In the genomic region with DNA sequence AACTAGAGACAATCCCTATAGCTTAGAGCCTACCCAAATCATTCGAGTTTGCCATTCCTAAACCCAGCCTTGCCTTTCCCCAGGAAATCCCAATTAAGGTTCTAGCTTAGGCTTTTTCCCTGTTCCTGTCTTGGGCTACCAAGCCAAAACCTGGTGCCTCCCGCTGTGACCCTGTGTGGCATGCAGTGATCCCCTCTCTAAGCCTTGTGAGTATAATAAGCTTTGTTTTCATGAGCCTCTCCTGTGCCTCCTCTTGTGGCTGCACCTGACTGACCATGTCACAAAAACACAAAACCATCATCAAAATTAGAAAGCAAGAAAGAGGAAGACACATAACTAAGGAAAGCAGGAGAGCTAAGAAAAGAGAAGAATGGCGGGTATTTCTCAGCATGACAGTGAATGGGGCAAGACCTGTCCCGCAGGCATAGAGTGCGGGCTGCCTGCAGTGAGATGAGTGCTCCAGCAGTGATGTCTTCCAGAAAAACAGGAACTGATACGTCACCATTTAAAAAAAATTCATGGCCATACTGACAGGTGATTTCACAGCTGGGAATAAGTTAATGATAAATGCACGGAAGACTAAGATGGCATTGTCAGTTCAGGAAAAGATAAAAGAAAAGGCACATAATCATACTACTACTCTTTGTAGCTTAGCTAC, we compare ENCODE assay signal across 17 cellular contexts. TPM values are rescaled to one million over a fixed set of nuclear protein-coding genes. Genes with fewer than 3 reads are reported as not detected.
DNase-seq lines count a peak whose midpoint lies in the region; ATAC-seq, FAIRE-seq and TF ChIP-seq lines count a peak whose summit lies in the region.
"Had no signal": no experiment of that assay in that cellular context is flagged by ENCODE, and none has a peak within 500 bp of the region (broad histone marks: within the 10 kb centered on the region; RNA-seq: fewer than 3 reads in every experiment).

No MANE protein-coding gene starts in this region.

- TF ChIP-seq CTCF in HepG2 (CRISPR knock-in tag; IDR thresholded peaks at IDR 0.05), result no peak
- TF ChIP-seq CTCF in right lobe of liver (IDR thresholded peaks at IDR 0.05), result no peak
- TF ChIP-seq CTCF in OCI-LY3 (IDR thresholded peaks at IDR 0.05; ENCODE audit: low read depth, low read length), result no peak

- peak; percentile 8 for FAIRE-seq in HepG2 (lab: Jason Lieb, UNC)

- no peaks in the 10 kb centered on the region for H3K36me3 Mint-ChIP-seq in activated CD4-positive, alpha-beta T cell treated with anti-CD3 and anti-CD28 coated beads, Interleukin-2, amount 10 ng/mL, durations not matched to agents 7 days and 5 days (ENCODE audit: low read depth)

- peaks cover 28% of the 10 kb centered on the region for H3K27me3 Mint-ChIP-seq in activated CD4-positive, alpha-beta T cell treated with anti-CD3 and anti-CD28 coated beads, Interleukin-2, amount 10 ng/mL, durations not matched to agents 7 days and 5 days

- no peak for DNase-seq in HepG2 (ENCODE audit: low spot score)
- DNase-seq in right lobe of liver, result no peak
- DNase-seq in kidney tubule cell (ENCODE audit: low spot score), result peak; percentile 25
- DNase-seq in DMS79 treated with DMSO at 0.1 percent for 48 hours (lab: John Stamatoyannopoulos, UW), result no peak
- no peak for DNase-seq in activated CD4-positive, alpha-beta T cell treated with anti-CD3 and anti-CD28 coated beads, Interleukin-2, amount 10 ng/mL, durations not matched to agents 7 days and 5 days
- no peak for DNase-seq in MG63
- no peak for DNase-seq in COLO668 (lab: John Stamatoyannopoulos, UW; ENCODE audit: unreplicated experiment)
- DNase-seq: activated effector memory CD4-positive, alpha-beta T cell treated with anti-CD3 and anti-CD28 coated beads, Interleukin-2, amount 50 U/mL, for 16 hours; CD8-positive, alpha-beta memory T cell; GF-D8; left colon; NCI-H1105; NCI-H2227 treated with DMSO at 0.1 percent for 48 hours had no signal

- TF ChIP-seq EP300 in HepG2 (IDR thresholded peaks at IDR 0.05; ENCODE audit: low read depth in 2 of 2, low read length in 2 of 2) (no peak), HepG2 (CRISPR knock-in tag; IDR thresholded peaks at IDR 0.05; ENCODE audit: borderline replicate concordance) (no peak)

- CTCF ChIA-PET in HepG2 (lab: Yijun Ruan, JAX; ENCODE audit: low intra/inter-chr PET ratio, low total read pairs), result no interaction called here
- CTCF ChIA-PET in activated CD4-positive, alpha-beta T cell treated with anti-CD3 and anti-CD28 coated beads, Interleukin-2, amount 10 ng/mL, durations not matched to agents 7 days and 5 days (lab: Charles Lee), result interaction anchor here (0.8 to 1.1 kb wide), 5 partner anchors 37 to 112 kb away, joined by 3 to 6 read pairs (median 3); a partner anchor contains a TSS

- TF ChIP-seq POLR2A in HepG2 (IDR thresholded peaks at IDR 0.05; ENCODE audit: insufficient read depth in 1 of 2, low read depth in 2 of 2, low read length in 2 of 2), result no peak
- no peak for TF ChIP-seq POLR2A in right lobe of liver (IDR thresholded peaks at IDR 0.05)

- no peak overlapping the region for H3K27ac ChIP-seq in HepG2 (ENCODE audit: extremely low read length, insufficient read depth, low read length)
- H3K27ac ChIP-seq in right lobe of liver, result no peak overlapping the region
- H3K27ac ChIP-seq in OCI-LY3 (ENCODE audit: low read length), result no peak overlapping the region
- H3K27ac ChIP-seq: ascending aorta, SK-N-MC had no signal

- H3K9me3 ChIP-seq in HepG2 (ENCODE audit: low read length) (no peaks in the 10 kb centered on the region), right lobe of liver (no peaks in the 10 kb centered on the region), OCI-LY3 (ENCODE audit: insufficient read depth, low read length) (no peaks in the 10 kb centered on the region), MG63 (0 out of 2 replicates have a peak, but pooled peaks cover 3% of the 10 kb centered on the region)
- H3K9me3 ChIP-seq: ascending aorta had no signal

- intact Hi-C loops in HepG2 (cut with micrococcal nuclease; ENCODE audit: unreplicated experiment) (no loop called here), right lobe of liver (cut with DNase I) (no loop called here)

- H3K36me3 ChIP-seq in HepG2 (replicated peaks in 1 of 2; ENCODE audit: control insufficient read depth in 1 of 2, insufficient read depth in 2 of 2, low read length in 2 of 2), result no peaks in the 10 kb centered on the region
- H3K36me3 ChIP-seq in right lobe of liver, result no peaks in the 10 kb centered on the region
- no peaks in the 10 kb centered on the region for H3K36me3 ChIP-seq in OCI-LY3 (replicated peaks; ENCODE audit: low read depth, low read length)
- no peaks in the 10 kb centered on the region for H3K36me3 ChIP-seq in MG63
- H3K36me3 ChIP-seq: ascending aorta had no signal

- no peaks in the 10 kb centered on the region for H3K4me1 Mint-ChIP-seq in activated CD4-positive, alpha-beta T cell treated with anti-CD3 and anti-CD28 coated beads, Interleukin-2, amount 10 ng/mL, durations not matched to agents 7 days and 5 days
- H3K4me1 Mint-ChIP-seq: CD8-positive, alpha-beta memory T cell had no signal

- WGBS in HepG2 (ENCODE audit: low lambda C conversion rate), result 7% methylated on average over 7 of the region's 7 CpGs
- WGBS in right lobe of liver (ENCODE audit: insufficient coverage, low coverage, low lambda C conversion rate, missing lambda C conversion rate), result 60% methylated on average over 6 of the region's 7 CpGs

- H3K9me3 Mint-ChIP-seq in activated CD4-positive, alpha-beta T cell treated with anti-CD3 and anti-CD28 coated beads, Interleukin-2, amount 10 ng/mL, durations not matched to agents 7 days and 5 days, result peaks cover 4% of the 10 kb centered on the region

- no peak overlapping the region for H2AFZ ChIP-seq in HepG2 (ENCODE audit: low read length)
- H2AFZ ChIP-seq in OCI-LY3 (ENCODE audit: low read depth, low read length), result no peak overlapping the region

- H3K9ac ChIP-seq in HepG2 (ENCODE audit: insufficient read depth, low read depth, low read length), result no peak overlapping the region
- no peak overlapping the region for H3K9ac ChIP-seq in OCI-LY3 (ENCODE audit: low read length)

- no peaks in the 10 kb centered on the region for H3K4me1 ChIP-seq in HepG2 (ENCODE audit: insufficient read depth, low read length)
- H3K4me1 ChIP-seq in right lobe of liver, result no peaks in the 10 kb centered on the region
- peaks cover 7% of the 10 kb centered on the region for H3K4me1 ChIP-seq in OCI-LY3 (ENCODE audit: low read length)
- H3K4me1 ChIP-seq: ascending aorta had no signal

- in situ Hi-C loops in HepG2 (cut with HindIII; ENCODE audit: extremely low pct_ligation_motif_present, low pct_unique_long_range_greater_than_20kb), result no loop called here

- POLR2A ChIA-PET in HepG2 (lab: Yijun Ruan, JAX), result no interaction called here
- POLR2A ChIA-PET in activated CD4-positive, alpha-beta T cell treated with anti-CD3 and anti-CD28 coated beads, Interleukin-2, amount 10 ng/mL, durations not matched to agents 7 days and 5 days (lab: Charles Lee), result no interaction called here

- H3K27ac Mint-ChIP-seq in activated CD4-positive, alpha-beta T cell treated with anti-CD3 and anti-CD28 coated beads, Interleukin-2, amount 10 ng/mL, durations not matched to agents 7 days and 5 days, result no peak overlapping the region
- H3K27ac Mint-ChIP-seq: CD8-positive, alpha-beta memory T cell; dendritic cell treated with granulocyte-macrophage colony-stimulating factor and Interleukin-4, amounts not matched to agents 40 ng/mL and 50 ng/mL, for 4 days had no signal

- no peak for ATAC-seq in HepG2
- ATAC-seq in right lobe of liver, result no peak
- ATAC-seq: left colon had no signal

- no peaks in the 10 kb centered on the region for H4K20me1 ChIP-seq in HepG2 (ENCODE audit: insufficient read depth, low read length)
- no peaks in the 10 kb centered on the region for H4K20me1 ChIP-seq in OCI-LY3 (ENCODE audit: insufficient read depth, low read length)

- no peak overlapping the region for H3K4me3 ChIP-seq in HepG2 (replicated peaks in 1 of 3; ENCODE audit: insufficient read depth in 1 of 3, low read depth in 2 of 3, low read length in 3 of 3)
- no peak overlapping the region for H3K4me3 ChIP-seq in right lobe of liver
- no peak overlapping the region for H3K4me3 ChIP-seq in OCI-LY3 (ENCODE audit: low read length)
- H3K4me3 ChIP-seq in MG63, result no peak overlapping the region
- H3K4me3 ChIP-seq: ascending aorta, SK-N-MC had no signal

- H3K4me3 Mint-ChIP-seq in activated CD4-positive, alpha-beta T cell treated with anti-CD3 and anti-CD28 coated beads, Interleukin-2, amount 10 ng/mL, durations not matched to agents 7 days and 5 days, result no peak overlapping the region
- H3K4me3 Mint-ChIP-seq: CD8-positive, alpha-beta memory T cell; dendritic cell treated with granulocyte-macrophage colony-stimulating factor and Interleukin-4, amounts not matched to agents 40 ng/mL and 50 ng/mL, for 4 days had no signal

- H3K79me2 ChIP-seq in HepG2 (ENCODE audit: insufficient read depth, low read length) (no peaks in the 10 kb centered on the region), OCI-LY3 (ENCODE audit: low read length) (no peaks in the 10 kb centered on the region)

- H3K27me3 ChIP-seq in HepG2 (ENCODE audit: control insufficient read depth in 1 of 2, insufficient read depth in 2 of 2, low read length in 2 of 2), result peaks cover 2 to 27% of the 10 kb centered on the region in 2 experiments; a peak in 3 of 5 replicates
- H3K27me3 ChIP-seq in right lobe of liver, result no peaks in the 10 kb centered on the region
- peaks cover 4% of the 10 kb centered on the region; the same call in 1 of the 2 replicates for H3K27me3 ChIP-seq in OCI-LY3 (ENCODE audit: low read depth, low read length)
- peaks cover 2% of the 10 kb centered on the region; the same call in 1 of the 2 replicates for H3K27me3 ChIP-seq in MG63
- H3K27me3 ChIP-seq: ascending aorta had no signal

- no peak for TF ChIP-seq RAD21 in HepG2 (CRISPR knock-in tag; IDR thresholded peaks at IDR 0.05)

- no TSS peak for BruUV-seq in HepG2 (replicated peaks; lab: Mats Ljungman, UMichigan)

- no peak overlapping the region for H3K4me2 ChIP-seq in HepG2 (ENCODE audit: low read depth, low read length)
- peak overlapping the region; percentile 3; the same call in 1 of the 2 replicates for H3K4me2 ChIP-seq in OCI-LY3 (ENCODE audit: low read length)

RNA-seq across cellular contexts. Expression of a gene that starts 9.2 kb away (rescaled TPM):
- total RNA-seq in HepG2 (2016; rRNA removed; fragmentation: Illumina TruSeq; extraction: Trizol), result 0.29 and 0.46 TPM in 2 replicates
- total RNA-seq in HepG2 (2016; cell fraction: cytosol; rRNA removed; fragmentation: Illumina TruSeq; extraction: Trizol; ENCODE audit: low read depth), result under 0.01 TPM in 1 of 2 replicates, not detected in the other
- 0.26 and 0.46 TPM in 2 replicates for total RNA-seq in HepG2 (2016; cell fraction: insoluble cytoplasmic fraction; rRNA removed; fragmentation: Illumina TruSeq; extraction: Trizol)
- 0.12 and 0.17 TPM in 2 replicates for total RNA-seq in HepG2 (2016; cell fraction: membrane; rRNA removed; fragmentation: Illumina TruSeq; extraction: Trizol)
- total RNA-seq in HepG2 (2016; cell fraction: nucleus; rRNA removed; fragmentation: Illumina TruSeq; extraction: Trizol), result 0.25 TPM in 2 replicates
- 0.16 and 0.18 TPM in 2 replicates for polyA plus RNA-seq in HepG2 (2011; rRNA removed)
- 0.08 and 0.21 TPM in 2 replicates for polyA plus RNA-seq in HepG2 (2011; cell fraction: cytosol; rRNA removed)
- polyA plus RNA-seq in HepG2 (2011; cell fraction: nucleus; rRNA removed), result 0.08 and 0.24 TPM in 2 replicates
- polyA plus RNA-seq in HepG2 (2012), result 0.31 and 0.78 TPM in 2 replicates
- polyA plus RNA-seq in HepG2 (2016; cell fraction: cytosol; fragmentation: Illumina TruSeq; extraction: Trizol; ENCODE audit: low read depth), result 0.03 and 0.05 TPM in 2 replicates
- 0.28 and 0.29 TPM in 2 replicates for polyA plus RNA-seq in HepG2 (2016; cell fraction: insoluble cytoplasmic fraction; fragmentation: Illumina TruSeq; extraction: Trizol; ENCODE audit: low read depth)
- polyA plus RNA-seq in HepG2 (2016; cell fraction: membrane; fragmentation: Illumina TruSeq; extraction: Trizol; ENCODE audit: low read depth), result 0.05 and 0.06 TPM in 2 replicates
- 0.26 and 0.29 TPM in 2 replicates for polyA plus RNA-seq in HepG2 (2016; cell fraction: nucleus; fragmentation: Illumina TruSeq; extraction: Trizol; ENCODE audit: insufficient read depth, low read depth)
- 0.02 and 0.14 TPM in 2 replicates for polyA minus RNA-seq in HepG2 (2011; rRNA and poly(A)+ RNA removed; ENCODE audit: low replicate concordance)
- polyA minus RNA-seq in HepG2 (2011; cell fraction: cytosol; rRNA and poly(A)+ RNA removed), result 0.18 and 0.30 TPM in 2 replicates
- 0.26 and 0.37 TPM in 2 replicates for polyA minus RNA-seq in HepG2 (2011; cell fraction: nucleus; rRNA and poly(A)+ RNA removed)
- 10 to 100 TPM in 5 of 6 experiments, 1 to 10 TPM in 1; 8.4 to 30.1 (median 15.3) TPM for total RNA-seq in right lobe of liver
- 1 to 10 TPM; 1.6 to 1.9 TPM for total RNA-seq in activated CD4-positive, alpha-beta T cell treated with anti-CD3 and anti-CD28 coated beads, Interleukin-2, amount 10 ng/mL, durations not matched to agents 7 days and 5 days
- total RNA-seq in MG63 (2014; rRNA removed; shearing (Covaris generic); ENCODE audit: low replicate concordance), result 0.03 TPM in 1 of 2 replicates, not detected in the other
